In the genomic region with DNA sequence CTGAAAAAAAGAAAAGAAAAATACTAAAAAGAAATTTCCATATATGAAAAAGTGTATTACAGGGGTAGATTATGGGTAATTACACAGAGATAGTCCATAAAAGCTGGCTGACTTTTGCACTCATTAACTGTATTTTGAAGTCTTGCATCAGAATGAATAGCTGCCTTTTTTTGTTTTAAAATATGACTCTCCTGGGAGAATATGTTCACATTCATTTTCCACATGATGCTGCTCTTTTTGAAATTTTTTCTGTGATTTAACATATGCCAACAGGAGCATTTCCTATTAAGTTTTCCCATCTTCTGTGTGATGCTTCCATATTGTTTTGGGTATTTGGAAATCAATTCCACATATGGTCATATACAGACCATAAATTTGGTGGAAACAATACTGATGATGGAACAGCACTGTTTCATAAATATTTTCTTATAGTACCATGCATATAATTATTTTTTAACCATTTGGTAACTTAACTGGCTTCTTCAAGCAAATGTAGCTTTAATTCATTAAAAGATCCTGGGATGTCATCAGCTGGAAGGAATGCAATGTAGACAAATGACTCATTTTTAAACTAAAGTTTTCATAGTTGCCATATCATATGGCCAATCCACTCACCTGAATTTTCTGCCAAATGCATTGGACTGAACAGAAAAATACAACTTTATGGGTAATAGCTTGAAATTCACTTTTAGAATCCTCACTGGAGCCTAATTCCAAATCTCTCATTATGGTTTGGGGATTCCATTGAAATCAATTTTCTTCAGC, we compare ENCODE assay signal across 18 cellular contexts.
A peak's percentile ranks its signal among the peaks of the same experiment; 100 is the strongest.
DNase-seq lines count a peak whose midpoint lies in the region; ATAC-seq, FAIRE-seq and TF ChIP-seq lines count a peak whose summit lies in the region.
"Had no signal": no experiment of that assay in that cellular context is flagged by ENCODE, and none has a peak within 500 bp of the region (broad histone marks: within the 10 kb centered on the region; RNA-seq: fewer than 3 reads in every experiment).

No MANE protein-coding gene starts in this region.

- no peak overlapping the region for H4K91ac ChIP-seq in trophoblast cell (ENCODE audit: low read depth, low read length)

- H3K27ac Mint-ChIP-seq in activated CD8-positive, alpha-beta memory T cell treated with anti-CD3 and anti-CD28 coated beads, Interleukin-2, amount 10 ng/mL, durations not matched to agents 7 days and 5 days: no peak overlapping the region
- H3K27ac Mint-ChIP-seq: CD4-positive, CD25-positive, alpha-beta regulatory T cell; IgD-negative memory B cell had no signal

- no peak overlapping the region for H3K4ac ChIP-seq in trophoblast cell (ENCODE audit: low read depth, low read length)

- H3K4me2 ChIP-seq in trophoblast cell (ENCODE audit: low read length): no peak overlapping the region
- H3K4me2 ChIP-seq: A549 had no signal

- H3K4me1 ChIP-seq in sigmoid colon (peaks cover 0 to 16% (median 7%) of the 10 kb centered on the region in 4 donors), trophoblast cell (ENCODE audit: control insufficient read depth in 1 of 2, insufficient read depth in 2 of 2, low read length in 2 of 2) (no peaks in the 10 kb centered on the region)
- H3K4me1 ChIP-seq: A549, BE2C had no signal

- no peak overlapping the region for H3K9ac ChIP-seq in trophoblast cell (ENCODE audit: low read length)

- no peak overlapping the region for H2AK5ac ChIP-seq in trophoblast cell (ENCODE audit: low read length)

- DNase-seq in M059J (ENCODE audit: low read depth) (peak; percentile 10), bronchial epithelial cell (ENCODE audit: low read depth) (peak; percentile 78), fibroblast of mammary gland (ENCODE audit: low read depth) (peak; percentile 62), stromal cell of bone marrow (ENCODE audit: low read depth) (peak; percentile 25), sigmoid colon (no peak), trophoblast cell (no peak)
- no peak for DNase-seq in activated CD8-positive, alpha-beta memory T cell treated with anti-CD3 and anti-CD28 coated beads, Interleukin-2, amount 10 ng/mL, durations not matched to agents 7 days and 5 days
- DNase-seq: BE2C; CD4-positive, CD25-positive, alpha-beta regulatory T cell; DMS79; NCI-H1417 treated with DMSO at 0.1 percent for 48 hours; NCI-H187; NCI-H446 treated with DMSO at 0.1 percent for 48 hours; NCI-H526 treated with DMSO at 0.1 percent for 48 hours; SHP77 treated with DMSO at 0.1 percent for 48 hours had no signal

- no peak overlapping the region for H2BK5ac ChIP-seq in trophoblast cell (ENCODE audit: low read depth, low read length, poor library complexity)

- no peaks in the 10 kb centered on the region for H3K4me1 Mint-ChIP-seq in activated CD8-positive, alpha-beta memory T cell treated with anti-CD3 and anti-CD28 coated beads, Interleukin-2, amount 10 ng/mL, durations not matched to agents 7 days and 5 days
- H3K4me1 Mint-ChIP-seq: CD4-positive, CD25-positive, alpha-beta regulatory T cell; IgD-negative memory B cell had no signal

- H3K79me2 ChIP-seq in trophoblast cell (ENCODE audit: control insufficient read depth, insufficient read depth, low read length, poor library complexity): no peaks in the 10 kb centered on the region

- no peaks in the 10 kb centered on the region for H3K79me1 ChIP-seq in trophoblast cell (ENCODE audit: low read length)

- H3K9me3 ChIP-seq in sigmoid colon (peaks cover 0 to 8% (median 2%) of the 10 kb centered on the region in 4 donors), trophoblast cell (ENCODE audit: insufficient read depth, low read depth, low read length) (peaks cover 6% of the 10 kb centered on the region)
- H3K9me3 ChIP-seq: A549, BE2C had no signal

- ATAC-seq in activated CD8-positive, alpha-beta memory T cell treated with anti-CD3 and anti-CD28 coated beads, Interleukin-2, amount 10 ng/mL, durations not matched to agents 7 days and 5 days: no peak
- ATAC-seq: A549 had no signal

- H4K8ac ChIP-seq in trophoblast cell (ENCODE audit: low read depth, low read length): no peak overlapping the region

- H2AFZ ChIP-seq in trophoblast cell (ENCODE audit: insufficient read depth, low read length, poor library complexity): no peak overlapping the region

- no peak overlapping the region for H3K4me3 Mint-ChIP-seq in activated CD8-positive, alpha-beta memory T cell treated with anti-CD3 and anti-CD28 coated beads, Interleukin-2, amount 10 ng/mL, durations not matched to agents 7 days and 5 days
- H3K4me3 Mint-ChIP-seq: CD4-positive, CD25-positive, alpha-beta regulatory T cell; IgD-negative memory B cell had no signal

- H3K36me3 ChIP-seq in bronchial epithelial cell (ENCODE audit: control insufficient read depth, insufficient read depth, low read length) (no peaks in the 10 kb centered on the region), sigmoid colon (no peaks in the 10 kb centered on the region), trophoblast cell (ENCODE audit: control insufficient read depth in 1 of 2, insufficient read depth in 2 of 2, low read length in 2 of 2) (peaks cover 0 to 2% of the 10 kb centered on the region in 2 experiments)
- H3K36me3 ChIP-seq: BE2C had no signal

- TF ChIP-seq CTCF in bronchial epithelial cell (IDR thresholded peaks at IDR 0.05; ENCODE audit: insufficient read depth, low read length, severe bottlenecking) (no peak), fibroblast of mammary gland (conservative IDR thresholded peaks at IDR 0.05; ENCODE audit: control insufficient read depth, insufficient read depth, low read depth, low read length) (no peak), sigmoid colon (IDR thresholded peaks at IDR 0.05) (no peak)

- H3K4me3 ChIP-seq in bronchial epithelial cell (ENCODE audit: low read depth, low read length): no peak overlapping the region
- no peak overlapping the region for H3K4me3 ChIP-seq in fibroblast of mammary gland (ENCODE audit: control insufficient read depth, low read depth, low read length)
- no peak overlapping the region for H3K4me3 ChIP-seq in sigmoid colon
- no peak overlapping the region for H3K4me3 ChIP-seq in trophoblast cell (ENCODE audit: low read depth, low read length)
- H3K4me3 ChIP-seq: A549, SK-N-MC had no signal

- H3K18ac ChIP-seq in trophoblast cell (ENCODE audit: low read length): no peak overlapping the region

- H4K12ac ChIP-seq in trophoblast cell (ENCODE audit: low read depth, low read length): no peak overlapping the region

- H3K36me3 Mint-ChIP-seq in activated CD8-positive, alpha-beta memory T cell treated with anti-CD3 and anti-CD28 coated beads, Interleukin-2, amount 10 ng/mL, durations not matched to agents 7 days and 5 days: no peaks in the 10 kb centered on the region
- H3K36me3 Mint-ChIP-seq: CD4-positive, CD25-positive, alpha-beta regulatory T cell; IgD-negative memory B cell had no signal

- intact Hi-C loops in sigmoid colon (cut with DNase I): no loop called here

- H3K27me3 Mint-ChIP-seq in activated CD8-positive, alpha-beta memory T cell treated with anti-CD3 and anti-CD28 coated beads, Interleukin-2, amount 10 ng/mL, durations not matched to agents 7 days and 5 days: no peaks in the 10 kb centered on the region
- H3K27me3 Mint-ChIP-seq: CD4-positive, CD25-positive, alpha-beta regulatory T cell; IgD-negative memory B cell had no signal

- H3K27ac ChIP-seq in sigmoid colon (no peak overlapping the region), trophoblast cell (ENCODE audit: low read depth, low read length) (no peak overlapping the region)
- H3K27ac ChIP-seq: A549, SK-N-MC had no signal

- no peak for TF ChIP-seq POLR2A in sigmoid colon (IDR thresholded peaks at IDR 0.05)

- FAIRE-seq in bronchial epithelial cell (lab: Jason Lieb, UNC): no peak
- FAIRE-seq: A549 had no signal

- H3K27me3 ChIP-seq in bronchial epithelial cell (ENCODE audit: control insufficient read depth, insufficient read depth, low read length) (no peaks in the 10 kb centered on the region), sigmoid colon (no peaks in the 10 kb centered on the region), trophoblast cell (ENCODE audit: insufficient read depth, low read length) (no peaks in the 10 kb centered on the region)
- H3K27me3 ChIP-seq: BE2C had no signal

- H3K14ac ChIP-seq in trophoblast cell (ENCODE audit: low read length): no peak overlapping the region

- TF ChIP-seq EP300 in sigmoid colon (IDR thresholded peaks at IDR 0.05): no peak

- H2BK120ac ChIP-seq in trophoblast cell (ENCODE audit: insufficient read depth, low read length, poor library complexity): no peak overlapping the region

- no peak overlapping the region for H2BK12ac ChIP-seq in trophoblast cell (ENCODE audit: low read length)

- peaks cover 4% of the 10 kb centered on the region for H3K9me3 Mint-ChIP-seq in activated CD8-positive, alpha-beta memory T cell treated with anti-CD3 and anti-CD28 coated beads, Interleukin-2, amount 10 ng/mL, durations not matched to agents 7 days and 5 days (ENCODE audit: low read depth)

- H3K23ac ChIP-seq in trophoblast cell (ENCODE audit: low read length): no peak overlapping the region

- CTCF ChIA-PET in activated CD8-positive, alpha-beta memory T cell treated with anti-CD3 and anti-CD28 coated beads, Interleukin-2, amount 10 ng/mL, durations not matched to agents 7 days and 5 days (lab: Charles Lee): no interaction called here

Comparison
In these comparisons a context has a peak if more than half of its experiments do, and no peak if none do; other contexts are left out.
1. DNase-seq: peak in M059J (single experiment), bronchial epithelial cell (single experiment), fibroblast of mammary gland (single experiment) and stromal cell of bone marrow (single experiment); none in activated CD8-positive, alpha-beta memory T cell treated with anti-CD3 and anti-CD28 coated beads, Interleukin-2, amount 10 ng/mL, durations not matched to agents 7 days and 5 days (single experiment), sigmoid colon (single experiment) and trophoblast cell (0 of 2).